ENCODE assay signal across 13 cellular contexts in genomic region chr9:36584626-36585460, GRCh38. TPM values are rescaled to one million over a fixed set of nuclear protein-coding genes. Genes with fewer than 3 reads are reported as not detected.
DNase-seq lines count a peak whose midpoint lies in the region; ATAC-seq and TF ChIP-seq lines count a peak whose summit lies in the region.
"Had no signal": no experiment of that assay in that cellular context is flagged by ENCODE, and none has a peak within 500 bp of the region (broad histone marks: within the 10 kb centered on the region; RNA-seq: fewer than 3 reads in every experiment).

No MANE protein-coding gene starts in this region.

- in situ Hi-C loops in ACHN (cut with HindIII; ENCODE audit: low pct_ligation_motif_present, low pct_unique_long_range_greater_than_20kb, low sequenced_read_pairs): no loop called here

- no peaks in the 10 kb centered on the region for H3K36me3 Mint-ChIP-seq in T-helper 17 cell (ENCODE audit: low read depth)
- no peaks in the 10 kb centered on the region for H3K36me3 Mint-ChIP-seq in activated T-cell treated with anti-CD3 and anti-CD28 coated beads, Interleukin-2, amount 50 U/mL, for 4 hours (ENCODE audit: insufficient read depth)

- no peak overlapping the region for H3K4me3 Mint-ChIP-seq in T-helper 17 cell
- no peak overlapping the region for H3K4me3 Mint-ChIP-seq in activated T-cell treated with anti-CD3 and anti-CD28 coated beads, Interleukin-2, amount 50 U/mL, for 4 hours

- H3K4me1 Mint-ChIP-seq in T-helper 17 cell: peaks cover 11% of the 10 kb centered on the region
- H3K4me1 Mint-ChIP-seq in activated T-cell treated with anti-CD3 and anti-CD28 coated beads, Interleukin-2, amount 50 U/mL, for 4 hours (ENCODE audit: low read depth): no peaks in the 10 kb centered on the region

- DNase-seq in ACHN (peak; percentile 59), HPDE6-E6E7 (ENCODE audit: extremely low spot score) (peak; percentile 29), SW480 (ENCODE audit: low spot score) (peak; percentile 16), foreskin keratinocyte (peak; percentile 76 to 86), superior temporal gyrus (ENCODE audit: extremely low spot score) (no peak), T-helper 17 cell (no peak), NCI-H748 (lab: John Stamatoyannopoulos, UW; ENCODE audit: unreplicated experiment) (no peak)
- DNase-seq in activated T-cell treated with anti-CD3 and anti-CD28 coated beads, Interleukin-2, amount 50 U/mL, for 4 hours: no peak
- DNase-seq: activated CD4-positive, alpha-beta T cell treated with anti-CD3 and anti-CD28 coated beads for 4 hours; KBM-7; NCI-H2081; psoas muscle had no signal

- H3K9me3 ChIP-seq in T-helper 17 cell (ENCODE audit: control insufficient read depth, low read length, poor library complexity, severe bottlenecking): no peaks in the 10 kb centered on the region
- H3K9me3 ChIP-seq: HAP-1, psoas muscle had no signal

- ATAC-seq in foreskin keratinocyte (peak; percentile 79), T-helper 17 cell (no peak)
- no peak for ATAC-seq in activated T-cell treated with anti-CD3 and anti-CD28 coated beads, Interleukin-2, amount 50 U/mL, for 4 hours
- ATAC-seq: psoas muscle had no signal

- H3K27me3 Mint-ChIP-seq in T-helper 17 cell: no peaks in the 10 kb centered on the region
- no peaks in the 10 kb centered on the region for H3K27me3 Mint-ChIP-seq in activated T-cell treated with anti-CD3 and anti-CD28 coated beads, Interleukin-2, amount 50 U/mL, for 4 hours (ENCODE audit: low read depth)

- H3K27ac ChIP-seq in foreskin keratinocyte: peak overlapping the region; percentile 52
- H3K27ac ChIP-seq: psoas muscle had no signal

- no peaks in the 10 kb centered on the region for H3K27me3 ChIP-seq in foreskin keratinocyte

- peak; percentile 15 for TF ChIP-seq CTCF in foreskin keratinocyte (conservative IDR thresholded peaks at IDR 0.05)

- H3K4me1 ChIP-seq in foreskin keratinocyte: peaks cover 19% of the 10 kb centered on the region
- H3K4me1 ChIP-seq: HAP-1, psoas muscle had no signal

- H3K9me3 Mint-ChIP-seq in activated T-cell treated with anti-CD3 and anti-CD28 coated beads, Interleukin-2, amount 50 U/mL, for 4 hours: no peaks in the 10 kb centered on the region

- H3K27ac Mint-ChIP-seq in T-helper 17 cell: no peak overlapping the region

RNA-seq across cellular contexts. Expression of gene MELK, which starts 12.1 kb away (rescaled TPM):
- total RNA-seq in foreskin keratinocyte (72.3 and 82.7 TPM in 2 replicates), T-helper 17 cell (1 to 10 TPM in 1 of 2 donors, under 1 TPM in 1; 0.73 to 1.2 TPM)
- polyA plus RNA-seq in foreskin keratinocyte: 36.9 and 49.8 TPM in 2 replicates
- total RNA-seq in activated T-cell treated with anti-CD3 and anti-CD28 coated beads, Interleukin-2, amount 50 U/mL, for 4 hours: 10 to 100 TPM in 1 of 3 donors, 1 to 10 TPM in 2; 8.4 to 11.6 (median 9.0) TPM

Comparison
In these comparisons a context has a peak if more than half of its experiments do, and no peak if none do; other contexts are left out.
1. DNase-seq: peak in ACHN (single experiment), HPDE6-E6E7 (single experiment), SW480 (single experiment) and foreskin keratinocyte (2 of 2); none in superior temporal gyrus (single experiment), T-helper 17 cell (0 of 3), activated T-cell treated with anti-CD3 and anti-CD28 coated beads, Interleukin-2, amount 50 U/mL, for 4 hours (single experiment) and NCI-H748 (single experiment).
2. RNA of gene MELK, which starts 12.1 kb away (total RNA-seq): 72.3 to 82.7 TPM in foreskin keratinocyte and 8.4 to 11.6 TPM in activated T-cell treated with anti-CD3 and anti-CD28 coated beads, Interleukin-2, amount 50 U/mL, for 4 hours; 0.73 to 1.2 TPM in T-helper 17 cell; every median in the first group is over 4 times any median in the second.